8 cellular contexts compared by ENCODE assay signal in the genomic region with DNA sequence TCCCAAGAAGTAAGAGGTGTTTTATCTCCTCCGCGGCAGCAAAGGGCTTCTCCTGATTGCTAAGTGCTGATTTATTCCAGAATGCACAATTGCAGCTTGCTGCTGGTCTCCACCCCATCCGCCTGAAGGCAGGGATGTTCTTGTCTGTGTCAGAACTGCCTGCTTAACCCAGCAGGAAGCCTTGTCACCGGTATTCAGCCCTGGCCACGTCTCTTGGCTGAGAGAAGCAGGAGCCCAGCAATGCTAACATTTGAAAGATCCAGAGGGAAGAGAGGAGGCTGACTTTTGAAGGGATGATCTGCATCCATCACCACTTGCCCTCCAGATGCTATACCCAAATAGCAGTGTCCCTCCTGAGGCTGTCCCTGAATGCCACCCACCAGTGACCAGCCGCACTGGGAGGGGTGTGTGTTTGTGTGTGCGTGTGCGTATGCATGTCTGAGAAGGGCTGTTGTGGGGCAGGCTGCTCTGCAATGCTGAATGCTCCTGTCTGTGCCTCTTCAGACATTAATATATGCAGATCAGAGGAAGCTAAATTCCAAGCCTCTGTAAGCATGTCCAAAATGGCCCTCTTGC. TPM values are rescaled to one million over a fixed set of nuclear protein-coding genes. Genes with fewer than 3 reads are reported as not detected.
DNase-seq lines count a peak whose midpoint lies in the region; ATAC-seq and TF ChIP-seq lines count a peak whose summit lies in the region.

No MANE protein-coding gene starts in this region.

- no peaks in the 10 kb centered on the region for H3K27me3 Mint-ChIP-seq in T-helper 17 cell
- peaks cover 12% of the 10 kb centered on the region for H3K27me3 Mint-ChIP-seq in osteocyte (ENCODE audit: unreplicated experiment)

- H3K4me3 Mint-ChIP-seq in T-helper 17 cell (peak overlapping the region; percentile 96), osteocyte (ENCODE audit: unreplicated experiment) (peak overlapping the region; percentile 55)

- ATAC-seq in T-helper 17 cell (no peak), GM21528 (IDR thresholded peaks at IDR 0.05; ENCODE audit: low FRiP score, unreplicated experiment) (no peak)

- H3K4me1 Mint-ChIP-seq in T-helper 17 cell = peaks cover 68% of the 10 kb centered on the region
- peaks cover 45% of the 10 kb centered on the region for H3K4me1 Mint-ChIP-seq in osteocyte (ENCODE audit: unreplicated experiment)

- H3K9me3 ChIP-seq in T-helper 17 cell (ENCODE audit: control insufficient read depth, low read length, poor library complexity, severe bottlenecking) = no peaks in the 10 kb centered on the region

- peak overlapping the region; percentile 100 for H3K27ac Mint-ChIP-seq in T-helper 17 cell
- peak overlapping the region; percentile 43 for H3K27ac Mint-ChIP-seq in osteocyte (ENCODE audit: unreplicated experiment)

- no peaks in the 10 kb centered on the region for H3K9me3 Mint-ChIP-seq in osteocyte (ENCODE audit: unreplicated experiment)

- TF ChIP-seq CTCF in osteocyte (IDR thresholded peaks at IDR 0.05) = no peak

- DNase-seq in EL (peak; percentile 56), T-helper 17 cell (no peak), epidermal melanocyte (ENCODE audit: insufficient read length, low spot score) (peak; percentile 46), osteocyte (ENCODE audit: extremely low spot score, unreplicated experiment) (peak; percentile 83), GM19238 (ENCODE audit: insufficient read length, low spot score) (no peak), NCI-H446 (lab: John Stamatoyannopoulos, UW) (no peak), glomerular visceral epithelial cell (ENCODE audit: extremely low spot score) (no peak)

- H3K36me3 Mint-ChIP-seq in T-helper 17 cell (ENCODE audit: low read depth) = peaks cover 5% of the 10 kb centered on the region
- H3K36me3 Mint-ChIP-seq in osteocyte (ENCODE audit: unreplicated experiment) = no peaks in the 10 kb centered on the region

RNA-seq across cellular contexts. Expression of a gene that starts 4.0 kb away (rescaled TPM):
- total RNA-seq in T-helper 17 cell (10 to 100 TPM; 49.6 to 58.3 TPM), osteocyte (not detected in 2 replicates)

Comparison
In these comparisons a context has a peak if more than half of its experiments do, and no peak if none do; other contexts are left out.
1. DNase-seq: peak in EL (single experiment), epidermal melanocyte (single experiment) and osteocyte (single experiment); none in T-helper 17 cell (0 of 3), GM19238 (single experiment), NCI-H446 (0 of 2) and glomerular visceral epithelial cell (single experiment).
2. RNA of a gene that starts 4.0 kb away (total RNA-seq): 49.6 to 58.3 TPM in T-helper 17 cell; not detected in osteocyte; every median in the first group is over 10 times any median in the second.